In genomic region chr10:14926722-14927416, GRCh38 we compare ENCODE assay signal across 13 cellular contexts. TPM values are rescaled to one million over a fixed set of nuclear protein-coding genes. Genes with fewer than 3 reads are reported as not detected.
DNase-seq lines count a peak whose midpoint lies in the region; ATAC-seq and TF ChIP-seq lines count a peak whose summit lies in the region.
"Had no signal": no experiment of that assay in that cellular context is flagged by ENCODE, and none has a peak within 500 bp of the region (broad histone marks: within the 10 kb centered on the region; RNA-seq: fewer than 3 reads in every experiment).

No MANE protein-coding gene starts in this region.

- H3K4me3 ChIP-seq in mucosa of descending colon: no peak overlapping the region
- H3K4me3 ChIP-seq in CD8-positive, alpha-beta memory T cell (ENCODE audit: low read length): no peak overlapping the region
- H3K4me3 ChIP-seq: thoracic aorta had no signal

- CTCF ChIA-PET in CD8-positive, alpha-beta memory T cell (lab: Charles Lee): no interaction called here

- H3K4me1 ChIP-seq in mucosa of descending colon (ENCODE audit: low read depth): no peaks in the 10 kb centered on the region
- H3K4me1 ChIP-seq in CD8-positive, alpha-beta memory T cell (ENCODE audit: insufficient read depth, low read length): no peaks in the 10 kb centered on the region

- DNase-seq in mucosa of descending colon (no peak), AML-193 (lab: John Stamatoyannopoulos, UW) (no peak), DMS 273 (lab: John Stamatoyannopoulos, UW; ENCODE audit: unreplicated experiment) (no peak)
- DNase-seq in CD8-positive, alpha-beta memory T cell: no peak
- no peak for DNase-seq in effector memory CD8-positive, alpha-beta T cell
- DNase-seq: cortex of kidney, NCI-H82, nephron progenitor cell had no signal

- H3K9me3 ChIP-seq in mucosa of descending colon: no peaks in the 10 kb centered on the region
- H3K9me3 ChIP-seq in CD8-positive, alpha-beta memory T cell (ENCODE audit: low read length): no peaks in the 10 kb centered on the region
- H3K9me3 ChIP-seq: thoracic aorta had no signal

- peak; percentile 100 for ATAC-seq in GM18868 (IDR thresholded peaks at IDR 0.05; ENCODE audit: unreplicated experiment)
- peak; percentile 96 for ATAC-seq in GM21526 (IDR thresholded peaks at IDR 0.05; ENCODE audit: low FRiP score, unreplicated experiment)
- peak; percentile 93 for ATAC-seq in HG03139 (IDR thresholded peaks at IDR 0.05; ENCODE audit: unreplicated experiment)
- peak; percentile 47 for ATAC-seq in mucosa of descending colon
- no peak for ATAC-seq in effector memory CD8-positive, alpha-beta T cell (replicated peaks)

- H3K4me1 Mint-ChIP-seq in CD8-positive, alpha-beta memory T cell: peaks cover 0 to 1% (median 0%) of the 10 kb centered on the region in 3 donors
- peaks cover under 1 to 4% of the 10 kb centered on the region in 2 donors for H3K4me1 Mint-ChIP-seq in effector memory CD8-positive, alpha-beta T cell (ENCODE audit: low read depth in 2 of 2)
- H3K4me1 Mint-ChIP-seq: nephron progenitor cell had no signal

- H3K4me3 Mint-ChIP-seq in CD8-positive, alpha-beta memory T cell: no peak overlapping the region
- no peak overlapping the region for H3K4me3 Mint-ChIP-seq in effector memory CD8-positive, alpha-beta T cell
- H3K4me3 Mint-ChIP-seq: nephron progenitor cell; T-helper 2 cell treated with Interferon-gamma antibody and Interleukin-4, amounts not matched to agents 5 μg/mL and 100 μg/mL, for 36 hours had no signal

- no peaks in the 10 kb centered on the region for H3K27me3 Mint-ChIP-seq in CD8-positive, alpha-beta memory T cell
- no peaks in the 10 kb centered on the region for H3K27me3 Mint-ChIP-seq in effector memory CD8-positive, alpha-beta T cell

- TF ChIP-seq CTCF in mucosa of descending colon (IDR thresholded peaks at IDR 0.05): no peak

- intact Hi-C loops in mucosa of descending colon (cut with DNase I, micrococcal nuclease): no loop called here

- H3K9me3 Mint-ChIP-seq in CD8-positive, alpha-beta memory T cell: no peaks in the 10 kb centered on the region
- H3K9me3 Mint-ChIP-seq in effector memory CD8-positive, alpha-beta T cell: no peaks in the 10 kb centered on the region
- H3K9me3 Mint-ChIP-seq: nephron progenitor cell; T-helper 2 cell treated with Interferon-gamma antibody and Interleukin-4, amounts not matched to agents 5 μg/mL and 100 μg/mL, for 36 hours had no signal

- no peak overlapping the region for H3K27ac ChIP-seq in CD8-positive, alpha-beta memory T cell (ENCODE audit: low read depth, low read length)
- H3K27ac ChIP-seq: thoracic aorta had no signal

- peaks cover 22 to 85% (median 22%) of the 10 kb centered on the region in 3 donors for H3K36me3 Mint-ChIP-seq in CD8-positive, alpha-beta memory T cell
- H3K36me3 Mint-ChIP-seq in effector memory CD8-positive, alpha-beta T cell (ENCODE audit: insufficient read depth): peaks cover 86% of the 10 kb centered on the region

- POLR2A ChIA-PET in CD8-positive, alpha-beta memory T cell (lab: Charles Lee): no interaction called here

- peak overlapping the region in 3 of 8 donors; percentile 22 to 76 (median 61) for H3K27ac Mint-ChIP-seq in CD8-positive, alpha-beta memory T cell
- no peak overlapping the region for H3K27ac Mint-ChIP-seq in effector memory CD8-positive, alpha-beta T cell
- H3K27ac Mint-ChIP-seq: nephron progenitor cell; T-helper 2 cell treated with Interferon-gamma antibody and Interleukin-4, amounts not matched to agents 5 μg/mL and 100 μg/mL, for 36 hours had no signal

- no peaks in the 10 kb centered on the region for H3K36me3 ChIP-seq in mucosa of descending colon (ENCODE audit: low read depth)
- peaks cover 39% of the 10 kb centered on the region for H3K36me3 ChIP-seq in CD8-positive, alpha-beta memory T cell (ENCODE audit: insufficient read depth, low read length)

- no peaks in the 10 kb centered on the region for H3K27me3 ChIP-seq in CD8-positive, alpha-beta memory T cell (ENCODE audit: insufficient read depth, low read length, poor library complexity, severe bottlenecking)

RNA-seq across cellular contexts. Expression of gene DCLRE1C, which starts 27.0 kb away (rescaled TPM):
- 10 to 100 TPM; 10.2 to 15.6 (median 12.4) TPM for total RNA-seq in mucosa of descending colon
- 10 to 100 TPM; 11.3 to 12.5 TPM for total RNA-seq in CD8-positive, alpha-beta memory T cell
- 28.4 TPM for polyA plus RNA-seq in CD8-positive, alpha-beta memory T cell

RNA-seq across cellular contexts. Expression of gene MEIG1, which starts 32.3 kb away (rescaled TPM):
- not detected for total RNA-seq in mucosa of descending colon
- total RNA-seq in CD8-positive, alpha-beta memory T cell: 1 to 10 TPM in 1 of 2 experiments, under 1 TPM in 1; 0.91 to 1.2 TPM
- 0.67 TPM for polyA plus RNA-seq in CD8-positive, alpha-beta memory T cell
- total RNA-seq: thoracic aorta had no signal

RNA-seq across cellular contexts. Expression of gene SUV39H2, which starts 48.2 kb away (rescaled TPM):
- 1 to 10 TPM; 5.4 to 9.3 (median 7.3) TPM for total RNA-seq in mucosa of descending colon
- 10 to 100 TPM; 30.8 to 35.8 TPM for total RNA-seq in CD8-positive, alpha-beta memory T cell
- polyA plus RNA-seq in CD8-positive, alpha-beta memory T cell: 3.4 TPM
